In genomic region chr19:2300533-2300932, GRCh38 we compare ENCODE assay signal across 34 cellular contexts. TPM values are rescaled to one million over a fixed set of nuclear protein-coding genes. Genes with fewer than 3 reads are reported as not detected.
"Had no signal": no experiment of that assay in that cellular context is flagged by ENCODE, and none has a peak within 500 bp of the region (broad histone marks: within the 10 kb centered on the region; RNA-seq: fewer than 3 reads in every experiment).

No MANE protein-coding gene starts in this region.

- H3K4me3 Mint-ChIP-seq: activated CD8-positive, alpha-beta memory T cell treated with anti-CD3 and anti-CD28 coated beads, Interleukin-2, amount 10 ng/mL, durations not matched to agents 7 days and 5 days; activated CD8-positive, alpha-beta T cell treated with anti-CD3 and anti-CD28 coated beads, Interleukin-2, amount 10 ng/mL, durations not matched to agents 7 days and 5 days; activated naive CD8-positive, alpha-beta T cell; effector memory CD8-positive, alpha-beta T cell; neural crest cell; stimulated activated effector memory CD8-positive, alpha-beta T cell treated with anti-CD3 and anti-CD28 coated beads, Interleukin-12 subunit alpha, Interleukin-12 subunit beta, amount 100 ng/mL, for 72 hours; WTC11 had no signal

- H3K4me3 ChIP-seq: colonic mucosa, sigmoid colon, stomach, thyroid gland, upper lobe of left lung had no signal

- ATAC-seq: activated CD8-positive, alpha-beta memory T cell treated with anti-CD3 and anti-CD28 coated beads, Interleukin-2, amount 10 ng/mL, durations not matched to agents 7 days and 5 days; activated CD8-positive, alpha-beta T cell treated with anti-CD3 and anti-CD28 coated beads, Interleukin-2, amount 10 ng/mL, durations not matched to agents 7 days and 5 days; effector memory CD8-positive, alpha-beta T cell; left colon; naive thymus-derived CD8-positive, alpha-beta T cell; stimulated activated effector memory CD8-positive, alpha-beta T cell treated with anti-CD3 and anti-CD28 coated beads, Interleukin-12 subunit alpha, Interleukin-12 subunit beta, amount 100 ng/mL, for 72 hours; T-helper 17 cell; WTC11 had no signal

- DNase-seq: activated CD8-positive, alpha-beta memory T cell treated with anti-CD3 and anti-CD28 coated beads, Interleukin-2, amount 10 ng/mL, durations not matched to agents 7 days and 5 days; activated CD8-positive, alpha-beta T cell treated with anti-CD3 and anti-CD28 coated beads, Interleukin-2, amount 10 ng/mL, durations not matched to agents 7 days and 5 days; activated naive CD4-positive, alpha-beta T cell treated with Interleukin-2 at 50 U/mL for 16 hours; activated T-cell treated with anti-CD3 and anti-CD28 coated beads, Interleukin-2, amount 50 U/mL, for 48 hours; anterior cingulate cortex; cerebellar nuclear complex; colonic mucosa; effector memory CD8-positive, alpha-beta T cell; head of caudate nucleus; hippocampal formation; immature natural killer cell; kidney; left colon; mammary epithelial cell; midbrain; naive thymus-derived CD8-positive, alpha-beta T cell; retina; sigmoid colon; small intestine; stimulated activated CD4-positive, alpha-beta T cell treated with anti-CD3 and anti-CD28 coated beads, Interleukin-4, amount 100 ng/mL, for 24 hours; stomach; SW 1271; T-helper 17 cell; thyroid gland; upper lobe of left lung had no signal

- H3K9me3 ChIP-seq: colonic mucosa, sigmoid colon, stomach, thyroid gland, upper lobe of left lung had no signal

- H3K27ac Mint-ChIP-seq: activated CD8-positive, alpha-beta memory T cell treated with anti-CD3 and anti-CD28 coated beads, Interleukin-2, amount 10 ng/mL, durations not matched to agents 7 days and 5 days; activated CD8-positive, alpha-beta T cell treated with anti-CD3 and anti-CD28 coated beads, Interleukin-2, amount 10 ng/mL, durations not matched to agents 7 days and 5 days; activated naive CD8-positive, alpha-beta T cell; immature natural killer cell; progenitor cell of endocrine pancreas; stimulated activated effector memory CD8-positive, alpha-beta T cell treated with anti-CD3 and anti-CD28 coated beads, Interleukin-12 subunit alpha, Interleukin-12 subunit beta, amount 100 ng/mL, for 72 hours; T-helper 17 cell; WTC11 had no signal

- H3K4me1 ChIP-seq: colonic mucosa had no signal

- H3K36me3 ChIP-seq: colonic mucosa, sigmoid colon, stomach, thyroid gland, upper lobe of left lung had no signal

- H3K9me3 Mint-ChIP-seq: effector memory CD8-positive, alpha-beta T cell; immature natural killer cell; naive thymus-derived CD8-positive, alpha-beta T cell; neural crest cell; stimulated activated effector memory CD8-positive, alpha-beta T cell treated with anti-CD3 and anti-CD28 coated beads, Interleukin-12 subunit alpha, Interleukin-12 subunit beta, amount 100 ng/mL, for 72 hours; WTC11 had no signal

- H3K27ac ChIP-seq: colonic mucosa, sigmoid colon, stomach, thyroid gland, upper lobe of left lung had no signal

- H3K36me3 Mint-ChIP-seq: activated CD8-positive, alpha-beta memory T cell treated with anti-CD3 and anti-CD28 coated beads, Interleukin-2, amount 10 ng/mL, durations not matched to agents 7 days and 5 days; activated naive CD8-positive, alpha-beta T cell; immature natural killer cell; naive thymus-derived CD8-positive, alpha-beta T cell; stimulated activated effector memory CD8-positive, alpha-beta T cell treated with anti-CD3 and anti-CD28 coated beads, Interleukin-12 subunit alpha, Interleukin-12 subunit beta, amount 100 ng/mL, for 72 hours; WTC11 had no signal

RNA-seq across cellular contexts. Expression of gene LINGO3, which starts 7.4 kb away (rescaled TPM):
- total RNA-seq: bronchial epithelial cell, fibroblast of lung, fibroblast of villous mesenchyme, left colon, mammary epithelial cell, neural crest cell, stomach had no signal
- polyA plus RNA-seq: fibroblast of lung, mammary epithelial cell, stomach had no signal

RNA-seq across cellular contexts. Expression of gene PEAK3, which starts 18.6 kb away (rescaled TPM):
- total RNA-seq: bronchial epithelial cell, fibroblast of lung, mammary epithelial cell, neural crest cell, progenitor cell of endocrine pancreas, T-helper 17 cell, WTC11 had no signal
- polyA plus RNA-seq: fibroblast of lung, mammary epithelial cell had no signal

RNA-seq across cellular contexts. Expression of gene JSRP1, which starts 44.3 kb away (rescaled TPM):
- total RNA-seq: activated CD8-positive, alpha-beta T cell treated with anti-CD3 and anti-CD28 coated beads, Interleukin-2, amount 10 ng/mL, durations not matched to agents 7 days and 5 days; bronchial epithelial cell; fibroblast of lung; osteocyte; thyroid gland had no signal
- polyA plus RNA-seq: fibroblast of lung, mammary epithelial cell had no signal
